23 cellular contexts compared by ENCODE assay signal in genomic region chr15:68391084-68391483, GRCh38. TPM values are rescaled to one million over a fixed set of nuclear protein-coding genes. Genes with fewer than 3 reads are reported as not detected.
DNase-seq lines count a peak whose midpoint lies in the region; ATAC-seq and TF ChIP-seq lines count a peak whose summit lies in the region.
"Had no signal": no experiment of that assay in that cellular context is flagged by ENCODE, and none has a peak within 500 bp of the region (broad histone marks: within the 10 kb centered on the region; RNA-seq: fewer than 3 reads in every experiment).

No MANE protein-coding gene starts in this region.

- H3K27ac ChIP-seq in BLaER1 (peak overlapping the region; percentile 60), RWPE2 (ENCODE audit: poor library complexity, severe bottlenecking) (peak overlapping the region; percentile 15)
- H3K27ac ChIP-seq: SK-N-MC, transverse colon, VCaP had no signal

- H3K27me3 Mint-ChIP-seq in activated naive CD4-positive, alpha-beta T cell treated with anti-CD3 and anti-CD28 coated beads for 36 hours (ENCODE audit: low read depth), result peaks cover 21% of the 10 kb centered on the region

- H3K27ac Mint-ChIP-seq in activated naive CD4-positive, alpha-beta T cell treated with anti-CD3 and anti-CD28 coated beads for 36 hours, result no peak overlapping the region
- H3K27ac Mint-ChIP-seq: CD4-positive, CD25-positive, alpha-beta regulatory T cell; immature natural killer cell had no signal

- TF ChIP-seq CTCF in RWPE2 (IDR thresholded peaks at IDR 0.05; ENCODE audit: poor library complexity, severe bottlenecking), result no peak

- no peaks in the 10 kb centered on the region for H3K4me1 Mint-ChIP-seq in activated naive CD4-positive, alpha-beta T cell treated with anti-CD3 and anti-CD28 coated beads for 36 hours (ENCODE audit: low read depth)
- H3K4me1 Mint-ChIP-seq: CD4-positive, CD25-positive, alpha-beta regulatory T cell; immature natural killer cell had no signal

- peak overlapping the region; percentile 85 for H3K4me2 ChIP-seq in BLaER1

- CTCF ChIA-PET in activated naive CD4-positive, alpha-beta T cell treated with anti-CD3 and anti-CD28 coated beads for 36 hours (lab: Charles Lee), result interaction anchor here (0.6 kb wide), 1 partner anchor 196 kb away, joined by 6 read pairs; no protein-coding TSS in a partner anchor

- peaks cover 35% of the 10 kb centered on the region for H3K4me1 ChIP-seq in BLaER1
- H3K4me1 ChIP-seq in RWPE2 (ENCODE audit: insufficient read depth, poor library complexity, severe bottlenecking), result peaks cover 9% of the 10 kb centered on the region
- H3K4me1 ChIP-seq: transverse colon had no signal

- DNase-seq in RWPE2 (ENCODE audit: low spot score) (peak; percentile 29), left lobe of liver (ENCODE audit: low spot score) (peak; percentile 21), sciatic nerve (ENCODE audit: low spot score) (peak; percentile 10), C1 segment of cervical spinal cord (lab: John Stamatoyannopoulos, UW) (no peak)
- DNase-seq in stimulated activated CD4-positive, alpha-beta T cell treated with anti-CD3 and anti-CD28 coated beads, Interleukin-1b, Interleukin-23, amount 100 ng/mL, for 48 hours, result no peak
- DNase-seq in activated naive CD4-positive, alpha-beta T cell treated with anti-CD3 and anti-CD28 coated beads for 36 hours, result no peak
- DNase-seq: activated CD4-positive, alpha-beta T cell treated with anti-CD3 and anti-CD28 coated beads for 48 hours; activated effector memory CD4-positive, alpha-beta T cell treated with Interleukin-2 at 50 U/mL for 16 hours; hypothalamus; immature natural killer cell; MG63; NCI-H1417; NCI-H2081; NCI-H748 treated with DMSO at 0.1 percent for 48 hours; occipital lobe; small intestine; transverse colon had no signal

- H3K27me3 ChIP-seq in BLaER1, result no peaks in the 10 kb centered on the region
- H3K27me3 ChIP-seq in RWPE2 (ENCODE audit: insufficient read depth, poor library complexity, severe bottlenecking), result no peaks in the 10 kb centered on the region
- H3K27me3 ChIP-seq: MG63 had no signal

- no peak overlapping the region for H3K4me3 Mint-ChIP-seq in activated naive CD4-positive, alpha-beta T cell treated with anti-CD3 and anti-CD28 coated beads for 36 hours
- H3K4me3 Mint-ChIP-seq: CD4-positive, CD25-positive, alpha-beta regulatory T cell; immature natural killer cell had no signal

- no peak overlapping the region for H3K4me3 ChIP-seq in BLaER1
- no peak overlapping the region for H3K4me3 ChIP-seq in RWPE2 (ENCODE audit: severe bottlenecking)
- H3K4me3 ChIP-seq: K562, MG63, transverse colon had no signal

- intact Hi-C loops in sciatic nerve (cut with DNase I), result no loop called here
- intact Hi-C loops in activated naive CD4-positive, alpha-beta T cell treated with anti-CD3 and anti-CD28 coated beads for 36 hours (cut with micrococcal nuclease), result no loop called here

- peaks cover 7% of the 10 kb centered on the region for H3K9me3 ChIP-seq in BLaER1
- peaks cover 2% of the 10 kb centered on the region for H3K9me3 ChIP-seq in RWPE2 (ENCODE audit: severe bottlenecking)
- H3K9me3 ChIP-seq: transverse colon had no signal

- H3K9me3 Mint-ChIP-seq in activated naive CD4-positive, alpha-beta T cell treated with anti-CD3 and anti-CD28 coated beads for 36 hours, result no peaks in the 10 kb centered on the region
- H3K9me3 Mint-ChIP-seq: immature natural killer cell had no signal

- H3K36me3 Mint-ChIP-seq in activated naive CD4-positive, alpha-beta T cell treated with anti-CD3 and anti-CD28 coated beads for 36 hours (ENCODE audit: low read depth), result no peaks in the 10 kb centered on the region
- H3K36me3 Mint-ChIP-seq: immature natural killer cell had no signal

- no peak for ATAC-seq in RWPE2 (ENCODE audit: low read depth)
- no peak for ATAC-seq in left lobe of liver
- no peak for ATAC-seq in sciatic nerve
- ATAC-seq in GM21360 (IDR thresholded peaks at IDR 0.05; ENCODE audit: unreplicated experiment), result no peak
- ATAC-seq: K562 had no signal

- no peaks in the 10 kb centered on the region for H3K36me3 ChIP-seq in BLaER1
- no peaks in the 10 kb centered on the region for H3K36me3 ChIP-seq in RWPE2 (ENCODE audit: low read depth)
- H3K36me3 ChIP-seq: transverse colon had no signal

- H3K9ac ChIP-seq in BLaER1, result no peak overlapping the region

- no peaks in the 10 kb centered on the region for H4K20me1 ChIP-seq in BLaER1

RNA-seq across cellular contexts. Expression of gene ITGA11, which starts 40.9 kb away (rescaled TPM):
- 0.88 TPM for total RNA-seq in left lobe of liver
- total RNA-seq in sciatic nerve, result 10.3 TPM
- under 1 TPM; 0.02 to 0.12 TPM for total RNA-seq in activated naive CD4-positive, alpha-beta T cell treated with anti-CD3 and anti-CD28 coated beads for 36 hours
- total RNA-seq: CD4-positive, CD25-positive, alpha-beta regulatory T cell; K562 had no signal

Comparison
In these comparisons a context has a peak if more than half of its experiments do, and no peak if none do; other contexts are left out.
1. DNase-seq: peak in RWPE2 (single experiment), left lobe of liver (single experiment) and sciatic nerve (single experiment); none in stimulated activated CD4-positive, alpha-beta T cell treated with anti-CD3 and anti-CD28 coated beads, Interleukin-1b, Interleukin-23, amount 100 ng/mL, for 48 hours (single experiment), activated naive CD4-positive, alpha-beta T cell treated with anti-CD3 and anti-CD28 coated beads for 36 hours (single experiment) and C1 segment of cervical spinal cord (0 of 14).